ENCODE assay signal across 8 cellular contexts in the genomic region with DNA sequence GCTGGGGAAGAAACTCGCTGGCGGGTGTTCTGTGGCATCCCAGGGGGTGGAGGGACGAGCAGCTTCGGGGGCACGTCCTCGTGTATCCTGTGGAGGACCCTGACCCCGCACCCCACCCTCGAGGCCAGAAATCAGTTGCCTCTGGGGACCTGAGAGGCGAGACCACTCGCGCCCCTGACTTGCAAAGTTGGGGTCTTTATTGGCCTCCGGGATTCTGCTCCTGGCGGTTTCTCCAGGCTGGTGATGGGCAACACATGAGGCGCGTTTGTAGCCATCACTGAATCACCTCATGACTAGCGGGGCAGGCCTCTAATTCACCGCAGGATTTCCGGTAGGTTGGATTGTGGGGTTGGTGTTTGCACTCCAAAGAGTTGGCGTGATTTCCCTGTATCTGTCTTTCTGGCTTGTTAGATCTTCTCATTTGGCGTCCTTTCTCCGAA. TPM values are rescaled to one million over a fixed set of nuclear protein-coding genes. Genes with fewer than 3 reads are reported as not detected.
A peak's percentile ranks its signal among the peaks of the same experiment; 100 is the strongest.
DNase-seq lines count a peak whose midpoint lies in the region; ATAC-seq and TF ChIP-seq lines count a peak whose summit lies in the region.
"Not testable (repeated sequence)": the region's sequence is repeated elsewhere in the genome, so short reads cannot be mapped to it uniquely, and the experiment has no call there.

No MANE protein-coding gene starts in this region.

- intact Hi-C loops in uterus (cut with DNase I; ENCODE audit: low total_unique reads): not testable (repeated sequence)

- H3K4me1 ChIP-seq in rectal smooth muscle tissue (ENCODE audit: control insufficient read depth, insufficient read depth, low read length); uterus: not testable (repeated sequence)

- H3K36me3 ChIP-seq in rectal smooth muscle tissue (ENCODE audit: control insufficient read depth, insufficient read depth, low read length); uterus: not testable (repeated sequence)

- not testable (repeated sequence) for H3K9ac ChIP-seq in rectal smooth muscle tissue (ENCODE audit: low read length)

- H3K27me3 ChIP-seq in rectal smooth muscle tissue (ENCODE audit: control insufficient read depth, insufficient read depth, low read length); uterus: not testable (repeated sequence)

- ATAC-seq in GM18517 (IDR thresholded peaks at IDR 0.05; ENCODE audit: unreplicated experiment) (peak; percentile 10), HG03175 (IDR thresholded peaks at IDR 0.05; ENCODE audit: unreplicated experiment) (peak; percentile 38)

- TF ChIP-seq POLR2A in uterus (IDR thresholded peaks at IDR 0.05): not testable (repeated sequence)

- H3K27ac ChIP-seq in coronary artery: peak overlapping the region; percentile 21 to 83
- H3K27ac ChIP-seq in rectal smooth muscle tissue (ENCODE audit: low read depth, low read length): peak overlapping the region; percentile 14
- peak overlapping the region; percentile 82 for H3K27ac ChIP-seq in uterus

- H3K4me3 ChIP-seq in coronary artery: peak overlapping the region; percentile 79
- peak overlapping the region; percentile 55 for H3K4me3 ChIP-seq in rectal smooth muscle tissue (ENCODE audit: low read length)
- peak overlapping the region; percentile 64 to 67 for H3K4me3 ChIP-seq in uterus

- H3K9me3 ChIP-seq in uterus: not testable (repeated sequence)

- TF ChIP-seq CTCF in coronary artery (IDR thresholded peaks at IDR 0.05); uterus (IDR thresholded peaks at IDR 0.05): not testable (repeated sequence)

- DNase-seq in NCI-H82 (lab: John Stamatoyannopoulos, UW) (peak; percentile 39), coronary artery (ENCODE audit: low spot score) (peak; percentile 69), iris pigment epithelial cell (ENCODE audit: low read depth) (peak; percentile 70), uterus (peak; percentile 21 to 23)
- peak; percentile 11 to 33 for DNase-seq in activated CD4-positive, alpha-beta T cell treated with anti-CD3 and anti-CD28 coated beads, Interleukin-2, amount 50 U/mL, for 24 hours (ENCODE audit: low read depth in 1 of 2, low spot score in 1 of 2)

RNA-seq across cellular contexts. Expression of gene NBPF8, which starts 0.7 kb away (rescaled TPM):
- 10 to 100 TPM in 2 of 4 donors, 1 to 10 TPM in 2; 4.6 to 16.8 (median 10.6) TPM for total RNA-seq in uterus

Comparison
In these comparisons a context has a peak if more than half of its experiments do, and no peak if none do; other contexts are left out.
1. Peak in every context shown above with its lines: DNase-seq, ATAC-seq, H3K4me3 ChIP-seq and H3K27ac ChIP-seq.
2. H3K27ac ChIP-seq: peak in every context shown above with its lines; median percentile 82 in uterus; 52 in coronary artery; 14 in rectal smooth muscle tissue.